Comparison of ENCODE assay signal across 15 cellular contexts in the genomic region with DNA sequence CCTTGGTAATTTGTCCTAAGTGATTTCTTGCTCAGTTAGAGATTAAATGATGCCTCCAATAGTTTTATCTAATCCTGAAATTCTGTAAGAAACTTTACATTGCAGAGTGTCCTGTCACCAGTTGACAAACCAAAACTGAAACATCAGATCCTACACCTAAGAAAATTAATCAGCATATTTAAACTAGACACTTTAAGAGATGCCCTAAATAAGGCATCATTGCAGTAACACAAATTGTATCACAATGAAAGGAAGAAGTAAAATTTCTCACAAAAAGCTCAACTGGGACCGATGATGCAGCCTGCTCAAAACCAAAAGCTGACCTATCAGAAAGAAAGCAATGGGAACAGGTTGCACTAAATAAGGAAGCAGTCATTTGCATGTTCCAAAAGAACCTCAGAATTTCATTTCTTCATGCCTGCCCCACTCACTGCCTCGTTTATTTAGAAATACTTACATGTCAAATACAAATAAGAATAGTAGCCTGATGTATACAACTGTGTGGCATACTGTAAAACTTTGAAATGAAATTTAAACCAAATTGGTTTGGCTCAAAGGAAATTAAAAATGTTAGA. TPM values are rescaled to one million over a fixed set of nuclear protein-coding genes. Genes with fewer than 3 reads are reported as not detected.
DNase-seq lines count a peak whose midpoint lies in the region; ATAC-seq lines count a peak whose summit lies in the region.
"Had no signal": no experiment of that assay in that cellular context is flagged by ENCODE, and none has a peak within 500 bp of the region (broad histone marks: within the 10 kb centered on the region; RNA-seq: fewer than 3 reads in every experiment).

No MANE protein-coding gene starts in this region.

- H3K36me3 ChIP-seq in CD8-positive, alpha-beta memory T cell (ENCODE audit: insufficient read depth, low read length) = no peaks in the 10 kb centered on the region
- H3K36me3 ChIP-seq: HAP-1, neural progenitor cell, thoracic aorta had no signal

- peak; percentile 41 for ATAC-seq in GM18868 (IDR thresholded peaks at IDR 0.05; ENCODE audit: unreplicated experiment)
- ATAC-seq in activated naive CD8-positive, alpha-beta T cell treated with anti-CD3 and anti-CD28 coated beads, Interleukin-2, amount 50 U/mL, for 24 hours = peak; percentile 26

- H3K4me1 ChIP-seq in CD8-positive, alpha-beta memory T cell (ENCODE audit: insufficient read depth, low read length) = peaks cover 91% of the 10 kb centered on the region
- H3K4me1 ChIP-seq: neural progenitor cell had no signal

- POLR2A ChIA-PET in CD8-positive, alpha-beta memory T cell (lab: Charles Lee) = interaction anchor here (1.0 kb wide), 1 partner anchor 29 kb away, joined by 5 read pairs; no protein-coding TSS in a partner anchor

- peak overlapping the region; percentile 58 to 99 (median 88) for H3K27ac Mint-ChIP-seq in CD8-positive, alpha-beta memory T cell
- peak overlapping the region; percentile 8 to 74 (median 28) for H3K27ac Mint-ChIP-seq in IgD-negative memory B cell
- H3K27ac Mint-ChIP-seq in activated naive CD8-positive, alpha-beta T cell treated with anti-CD3 and anti-CD28 coated beads, Interleukin-2, amount 50 U/mL, for 24 hours = peak overlapping the region; percentile 79
- H3K27ac Mint-ChIP-seq: CD14-positive monocyte, endodermal cell, neural progenitor cell had no signal

- peaks cover 0 to 30% (median 1%) of the 10 kb centered on the region in 3 donors for H3K36me3 Mint-ChIP-seq in CD8-positive, alpha-beta memory T cell
- H3K36me3 Mint-ChIP-seq in IgD-negative memory B cell = peaks cover 2% of the 10 kb centered on the region
- peaks cover 41% of the 10 kb centered on the region for H3K36me3 Mint-ChIP-seq in activated naive CD8-positive, alpha-beta T cell treated with anti-CD3 and anti-CD28 coated beads, Interleukin-2, amount 50 U/mL, for 24 hours (ENCODE audit: low read depth)
- H3K36me3 Mint-ChIP-seq: neural progenitor cell had no signal

- H3K27me3 Mint-ChIP-seq in CD8-positive, alpha-beta memory T cell = no peaks in the 10 kb centered on the region
- no peaks in the 10 kb centered on the region for H3K27me3 Mint-ChIP-seq in IgD-negative memory B cell
- H3K27me3 Mint-ChIP-seq in activated naive CD8-positive, alpha-beta T cell treated with anti-CD3 and anti-CD28 coated beads, Interleukin-2, amount 50 U/mL, for 24 hours = no peaks in the 10 kb centered on the region

- no peak for DNase-seq in CD8-positive, alpha-beta memory T cell
- no peak for DNase-seq in activated naive CD8-positive, alpha-beta T cell treated with anti-CD3 and anti-CD28 coated beads, Interleukin-2, amount 50 U/mL, for 24 hours
- no peak for DNase-seq in NCI-H526 treated with DMSO at 0.1 percent for 48 hours (lab: John Stamatoyannopoulos, UW)
- no peak for DNase-seq in medulla oblongata (ENCODE audit: extremely low spot score)
- DNase-seq in SHP77 treated with DMSO at 0.1 percent for 48 hours (lab: John Stamatoyannopoulos, UW) = no peak
- DNase-seq in AML-193 (lab: John Stamatoyannopoulos, UW) = no peak
- DNase-seq: endodermal cell, IMR-90, NCI-H146 had no signal

- H3K9me3 ChIP-seq in CD8-positive, alpha-beta memory T cell (ENCODE audit: low read length) = no peaks in the 10 kb centered on the region
- H3K9me3 ChIP-seq: HAP-1, thoracic aorta had no signal

- no peaks in the 10 kb centered on the region for H3K27me3 ChIP-seq in CD8-positive, alpha-beta memory T cell (ENCODE audit: insufficient read depth, low read length, poor library complexity, severe bottlenecking)

- no peak overlapping the region for H3K27ac ChIP-seq in CD8-positive, alpha-beta memory T cell (ENCODE audit: low read depth, low read length)
- H3K27ac ChIP-seq: neural progenitor cell, thoracic aorta had no signal

- CTCF ChIA-PET in CD8-positive, alpha-beta memory T cell (lab: Charles Lee) = interaction anchor here (1.7 kb wide), 1 partner anchor 14 kb away, joined by 3 read pairs; no protein-coding TSS in a partner anchor

- peaks cover 88 to 95% (median 95%) of the 10 kb centered on the region in 3 donors for H3K4me1 Mint-ChIP-seq in CD8-positive, alpha-beta memory T cell
- peaks cover 75 to 76% (median 76%) of the 10 kb centered on the region in 3 donors for H3K4me1 Mint-ChIP-seq in IgD-negative memory B cell
- H3K4me1 Mint-ChIP-seq in activated naive CD8-positive, alpha-beta T cell treated with anti-CD3 and anti-CD28 coated beads, Interleukin-2, amount 50 U/mL, for 24 hours = peaks cover 90% of the 10 kb centered on the region
- H3K4me1 Mint-ChIP-seq: neural progenitor cell had no signal

- H3K4me3 Mint-ChIP-seq in CD8-positive, alpha-beta memory T cell = peak overlapping the region; percentile 41 to 92 (median 73)
- peak overlapping the region; percentile 17 to 83 (median 53) for H3K4me3 Mint-ChIP-seq in IgD-negative memory B cell
- H3K4me3 Mint-ChIP-seq in activated naive CD8-positive, alpha-beta T cell treated with anti-CD3 and anti-CD28 coated beads, Interleukin-2, amount 50 U/mL, for 24 hours = peak overlapping the region; percentile 74
- H3K4me3 Mint-ChIP-seq: CD14-positive monocyte, endodermal cell, neural progenitor cell had no signal

- no peaks in the 10 kb centered on the region for H3K9me3 Mint-ChIP-seq in CD8-positive, alpha-beta memory T cell
- no peaks in the 10 kb centered on the region for H3K9me3 Mint-ChIP-seq in IgD-negative memory B cell
- no peaks in the 10 kb centered on the region for H3K9me3 Mint-ChIP-seq in activated naive CD8-positive, alpha-beta T cell treated with anti-CD3 and anti-CD28 coated beads, Interleukin-2, amount 50 U/mL, for 24 hours
- H3K9me3 Mint-ChIP-seq: CD14-positive monocyte, endodermal cell, neural progenitor cell had no signal

- no peak overlapping the region for H3K4me3 ChIP-seq in CD8-positive, alpha-beta memory T cell (ENCODE audit: low read length)
- H3K4me3 ChIP-seq: HAP-1, neural progenitor cell, thoracic aorta had no signal

RNA-seq across cellular contexts. Expression of a gene that starts 12.1 kb away (rescaled TPM):
- 10 to 100 TPM; 37.1 to 37.2 TPM for total RNA-seq in CD8-positive, alpha-beta memory T cell
- polyA plus RNA-seq in CD8-positive, alpha-beta memory T cell = 15.4 TPM
- 5.9 TPM for polyA plus RNA-seq in IgD-negative memory B cell

Comparison
In these comparisons a context has a peak if more than half of its experiments do, and no peak if none do; other contexts are left out.
1. H3K27ac Mint-ChIP-seq: peak in every context shown above with its lines; median percentile 88 in CD8-positive, alpha-beta memory T cell; 79 in activated naive CD8-positive, alpha-beta T cell treated with anti-CD3 and anti-CD28 coated beads, Interleukin-2, amount 50 U/mL, for 24 hours; 28 in IgD-negative memory B cell.